ENCODE assay signal across 6 cellular contexts in genomic region chr11:70549796-70550195, GRCh38.
"Had no signal": no experiment of that assay in that cellular context is flagged by ENCODE, and none has a peak within 500 bp of the region (broad histone marks: within the 10 kb centered on the region; RNA-seq: fewer than 3 reads in every experiment).

No MANE protein-coding gene starts in this region.

- DNase-seq: GM23248, GOT3, IMR-90 had no signal

- H3K9me3 ChIP-seq: HAP-1 had no signal

- H3K9ac ChIP-seq: GM23248 had no signal

- FAIRE-seq: K562 had no signal

- H3K4me3 ChIP-seq: GM23248, HAP-1, K562 had no signal

- H3K36me3 ChIP-seq: HAP-1 had no signal

- H2AFZ ChIP-seq: GM23248 had no signal

- H3K4me1 ChIP-seq: HAP-1 had no signal

- H3K27ac ChIP-seq: GM23248, HL-60 had no signal
